ENCODE assay signal across 1 cellular context in genomic region chr17:2207815-2208515, GRCh38.
TF ChIP-seq lines count a peak whose summit lies in the region.

No MANE protein-coding gene starts in this region.

TF ChIP-seq in IMR-90, 13 proteins besides CTCF, POLR2A, EP300 and RAD21 (continued from another document):
- TF ChIP-seq ELK1 (IDR thresholded peaks at IDR 0.05; ENCODE audit: borderline replicate concordance, low read depth, low read length) (no peak), CHD1 (IDR thresholded peaks at IDR 0.05; ENCODE audit: low read depth, low read length) (no peak), CEBPB (IDR thresholded peaks at IDR 0.05; ENCODE audit: low read depth, low read length) (no peak)
